ENCODE assay signal across 12 cellular contexts in the genomic region with DNA sequence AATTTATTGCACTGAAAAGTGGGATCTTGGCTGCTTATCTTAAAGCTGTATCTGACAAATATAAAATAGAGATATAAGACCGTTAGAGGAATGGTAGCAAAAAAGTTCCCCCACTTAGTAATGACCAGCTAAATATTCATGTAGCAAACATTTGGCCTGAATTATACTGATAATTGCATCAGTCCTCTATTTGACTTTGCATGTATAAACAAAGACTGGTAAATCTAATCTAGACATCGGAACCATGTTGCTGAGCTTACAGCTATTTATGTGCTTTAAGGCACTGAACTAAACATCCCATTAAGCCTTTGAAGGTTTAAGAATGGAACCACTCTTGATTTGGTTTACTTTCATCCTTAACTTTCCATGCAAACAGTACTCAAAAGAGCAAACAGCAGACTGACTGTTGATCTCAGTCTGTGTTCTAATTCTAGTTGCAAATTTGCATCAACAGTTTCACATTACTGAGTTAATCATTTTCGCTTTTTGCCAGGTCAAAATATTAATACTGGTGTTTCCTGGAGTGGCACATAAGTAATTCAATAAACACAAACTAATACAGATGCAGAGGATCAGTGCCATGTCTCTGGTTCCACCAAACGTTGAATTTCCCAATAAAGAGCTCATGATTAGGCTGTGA.
DNase-seq lines count a peak whose midpoint lies in the region; ATAC-seq and TF ChIP-seq lines count a peak whose summit lies in the region.
"Had no signal": no experiment of that assay in that cellular context is flagged by ENCODE, and none has a peak within 500 bp of the region (broad histone marks: within the 10 kb centered on the region; RNA-seq: fewer than 3 reads in every experiment).

No MANE protein-coding gene starts in this region.

- no peak for TF ChIP-seq POLR2A in GM18505 (IDR thresholded peaks at IDR 0.05; ENCODE audit: borderline replicate concordance, extremely low read depth, insufficient read depth, insufficient read length)

- H3K27ac Mint-ChIP-seq in natural killer cell (no peak overlapping the region), GM23338 (no peak overlapping the region)

- H3K4me3 ChIP-seq in GM23338, result no peak overlapping the region
- H3K4me3 ChIP-seq: BLaER1, transverse colon had no signal

- no peaks in the 10 kb centered on the region for H3K36me3 ChIP-seq in GM23338 (ENCODE audit: insufficient read depth)
- H3K36me3 ChIP-seq: BLaER1, transverse colon had no signal

- H3K4me1 ChIP-seq in GM23338 (ENCODE audit: insufficient read depth), result no peaks in the 10 kb centered on the region
- H3K4me1 ChIP-seq: BLaER1, transverse colon had no signal

- H3K9me2 ChIP-seq in GM23338 (ENCODE audit: insufficient read depth), result peaks cover 17% of the 10 kb centered on the region

- H3K9me3 Mint-ChIP-seq in natural killer cell (no peaks in the 10 kb centered on the region), GM23338 (peaks cover 12% of the 10 kb centered on the region; the same call in 2 of the 3 replicates)

- no peaks in the 10 kb centered on the region for H3F3A ChIP-seq in GM23338 (replicated peaks; ENCODE audit: low read depth)

- no peaks in the 10 kb centered on the region for H4K20me1 ChIP-seq in GM23338 (replicated peaks; ENCODE audit: insufficient read depth)
- H4K20me1 ChIP-seq: BLaER1 had no signal

- H3K27me3 Mint-ChIP-seq in natural killer cell (ENCODE audit: low read depth in 2 of 2), result peaks cover 3 to 6% of the 10 kb centered on the region in 2 donors
- peaks cover 3% of the 10 kb centered on the region for H3K27me3 Mint-ChIP-seq in GM23338 (ENCODE audit: insufficient read depth, low read depth, poor library complexity)

- no peaks in the 10 kb centered on the region for H3K4me1 Mint-ChIP-seq in natural killer cell
- H3K4me1 Mint-ChIP-seq in GM23338, result peaks cover 5% of the 10 kb centered on the region; the same call in 1 of the 3 replicates

- H3K79me2 ChIP-seq in GM23338 (replicated peaks; ENCODE audit: insufficient read depth), result no peaks in the 10 kb centered on the region

- H3K27me3 ChIP-seq in GM23338 (ENCODE audit: insufficient read depth), result no peaks in the 10 kb centered on the region
- H3K27me3 ChIP-seq: BLaER1, transverse colon had no signal

- intact Hi-C loops in natural killer cell (cut with micrococcal nuclease), result no loop called here
- intact Hi-C loops in left colon (cut with DNase I, micrococcal nuclease), result no loop called here

- H3K4me3 Mint-ChIP-seq in natural killer cell, result no peak overlapping the region
- H3K4me3 Mint-ChIP-seq in GM23338, result no peak overlapping the region

- ATAC-seq in GM18505 (IDR thresholded peaks at IDR 0.05; ENCODE audit: unreplicated experiment) (peak; percentile 64), GM19468 (IDR thresholded peaks at IDR 0.05; ENCODE audit: extremely low read depth, unreplicated experiment) (peak; percentile 78), HG02938 (IDR thresholded peaks at IDR 0.05; ENCODE audit: unreplicated experiment) (peak; percentile 90), HG03565 (IDR thresholded peaks at IDR 0.05; ENCODE audit: unreplicated experiment) (peak; percentile 91), natural killer cell (no peak), GM23338 (no peak), left colon (no peak)
- ATAC-seq: sciatic nerve had no signal

- H3K27ac ChIP-seq in GM23338 (ENCODE audit: low read depth), result no peak overlapping the region
- H3K27ac ChIP-seq: BLaER1, transverse colon had no signal

- no peak overlapping the region for H3K4me2 ChIP-seq in GM23338
- H3K4me2 ChIP-seq: BLaER1 had no signal

- TF ChIP-seq CTCF in natural killer cell (IDR thresholded peaks at IDR 0.05) (no peak), GM23338 (conservative IDR thresholded peaks at IDR 0.05; ENCODE audit: low read depth in 2 of 2) (no peak)

- H2AFZ ChIP-seq in GM23338, result no peak overlapping the region; the same call in 1 of the 2 replicates

- H3K36me3 Mint-ChIP-seq in natural killer cell, result no peaks in the 10 kb centered on the region
- peaks cover 8% of the 10 kb centered on the region for H3K36me3 Mint-ChIP-seq in GM23338 (ENCODE audit: low read depth)

- DNase-seq in RKO (ENCODE audit: low spot score) (no peak), natural killer cell (no peak), GM23338 (ENCODE audit: low spot score) (no peak), left colon (no peak)
- DNase-seq: aorta, transverse colon had no signal

TF ChIP-seq in GM23338, 12 proteins besides CTCF, POLR2A, EP300 and RAD21 (continues in another document):
- TF ChIP-seq EZH2 (IDR thresholded peaks at IDR 0.05; ENCODE audit: low read depth, unreplicated experiment), result no peak
- TF ChIP-seq POLR2AphosphoS5 (IDR thresholded peaks at IDR 0.05; ENCODE audit: low read depth), result no peak
- TF ChIP-seq EZH2phosphoT487 (IDR thresholded peaks at IDR 0.05; ENCODE audit: unreplicated experiment), result no peak
- no peak for TF ChIP-seq NANOG (IDR thresholded peaks at IDR 0.05; ENCODE audit: borderline replicate concordance)
- TF ChIP-seq, protein P1, sequence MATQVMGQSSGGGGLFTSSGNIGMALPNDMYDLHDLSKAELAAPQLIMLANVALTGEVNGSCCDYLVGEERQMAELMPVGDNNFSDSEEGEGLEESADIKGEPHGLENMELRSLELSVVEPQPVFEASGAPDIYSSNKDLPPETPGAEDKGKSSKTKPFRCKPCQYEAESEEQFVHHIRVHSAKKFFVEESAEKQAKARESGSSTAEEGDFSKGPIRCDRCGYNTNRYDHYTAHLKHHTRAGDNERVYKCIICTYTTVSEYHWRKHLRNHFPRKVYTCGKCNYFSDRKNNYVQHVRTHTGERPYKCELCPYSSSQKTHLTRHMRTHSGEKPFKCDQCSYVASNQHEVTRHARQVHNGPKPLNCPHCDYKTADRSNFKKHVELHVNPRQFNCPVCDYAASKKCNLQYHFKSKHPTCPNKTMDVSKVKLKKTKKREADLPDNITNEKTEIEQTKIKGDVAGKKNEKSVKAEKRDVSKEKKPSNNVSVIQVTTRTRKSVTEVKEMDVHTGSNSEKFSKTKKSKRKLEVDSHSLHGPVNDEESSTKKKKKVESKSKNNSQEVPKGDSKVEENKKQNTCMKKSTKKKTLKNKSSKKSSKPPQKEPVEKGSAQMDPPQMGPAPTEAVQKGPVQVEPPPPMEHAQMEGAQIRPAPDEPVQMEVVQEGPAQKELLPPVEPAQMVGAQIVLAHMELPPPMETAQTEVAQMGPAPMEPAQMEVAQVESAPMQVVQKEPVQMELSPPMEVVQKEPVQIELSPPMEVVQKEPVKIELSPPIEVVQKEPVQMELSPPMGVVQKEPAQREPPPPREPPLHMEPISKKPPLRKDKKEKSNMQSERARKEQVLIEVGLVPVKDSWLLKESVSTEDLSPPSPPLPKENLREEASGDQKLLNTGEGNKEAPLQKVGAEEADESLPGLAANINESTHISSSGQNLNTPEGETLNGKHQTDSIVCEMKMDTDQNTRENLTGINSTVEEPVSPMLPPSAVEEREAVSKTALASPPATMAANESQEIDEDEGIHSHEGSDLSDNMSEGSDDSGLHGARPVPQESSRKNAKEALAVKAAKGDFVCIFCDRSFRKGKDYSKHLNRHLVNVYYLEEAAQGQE (IDR thresholded peaks at IDR 0.05; ENCODE audit: unreplicated experiment), result no peak
- no peak for TF ChIP-seq STAT1 (IDR thresholded peaks at IDR 0.05; ENCODE audit: unreplicated experiment)

Comparison
In these comparisons a context has a peak if more than half of its experiments do, and no peak if none do; other contexts are left out.
1. ATAC-seq: peak in GM18505 (single experiment), GM19468 (single experiment), HG02938 (single experiment) and HG03565 (single experiment); none in natural killer cell (0 of 3), GM23338 (single experiment) and left colon (single experiment).